ENCODE assay signal across 7 cellular contexts in the genomic region with DNA sequence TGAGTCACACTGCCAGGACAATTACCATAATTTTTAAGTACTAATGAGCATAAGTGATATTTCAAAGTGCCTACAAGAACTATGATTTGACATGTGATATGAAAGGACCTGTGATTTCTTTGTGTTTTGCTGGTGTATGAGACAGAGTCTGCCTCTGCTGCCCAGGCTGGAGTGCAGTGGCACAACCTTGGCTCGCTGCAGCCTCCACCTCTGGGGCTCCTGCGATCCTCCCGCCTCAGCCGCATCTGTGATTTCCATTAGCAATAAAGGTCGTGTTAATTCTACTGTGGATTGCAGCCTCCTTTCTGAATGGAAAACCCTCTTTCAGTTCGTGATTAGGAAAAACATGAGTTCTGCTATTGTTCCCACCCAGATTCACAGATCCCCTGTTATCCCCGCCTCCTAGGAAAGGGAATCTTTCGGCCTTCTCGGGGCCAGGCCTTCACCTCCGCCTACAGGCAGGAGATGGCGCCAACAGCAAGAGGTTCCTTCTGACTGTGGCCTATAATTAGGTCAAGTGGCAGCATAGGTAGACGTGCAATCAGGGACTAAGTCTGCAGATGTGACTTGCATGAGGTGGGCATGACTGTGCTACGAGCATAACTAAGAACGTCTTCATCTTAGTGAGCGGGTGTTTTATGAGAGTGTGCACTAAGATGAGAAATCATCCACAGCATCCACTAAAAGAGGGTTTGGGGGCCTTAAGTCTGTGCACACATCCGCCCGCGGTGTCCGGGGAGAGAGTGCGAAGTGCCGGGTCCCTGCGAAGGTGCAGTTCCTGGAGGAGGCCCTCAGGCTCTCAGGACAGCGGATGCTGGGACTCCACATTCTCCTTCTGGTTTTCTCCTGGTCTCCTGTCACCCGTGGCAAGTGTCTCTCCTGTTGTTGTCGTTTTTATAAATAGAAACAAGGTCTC. TPM values are rescaled to one million over a fixed set of nuclear protein-coding genes. Genes with fewer than 3 reads are reported as not detected.
DNase-seq lines count a peak whose midpoint lies in the region; ATAC-seq and TF ChIP-seq lines count a peak whose summit lies in the region.

No MANE protein-coding gene starts in this region.

- no CpG with 5 or more reads among the region's 25 CpGs for WGBS in mesendoderm (ENCODE audit: extremely low coverage, insufficient coverage, low lambda C conversion rate)

- H3K4me2 ChIP-seq in SU-DHL-6 (ENCODE audit: low read depth, low read length, poor library complexity, severe bottlenecking), result no peak overlapping the region
- no peak overlapping the region for H3K4me2 ChIP-seq in mesendoderm (ENCODE audit: low read length)

- ATAC-seq in GM18867 (IDR thresholded peaks at IDR 0.05; ENCODE audit: unreplicated experiment), result peak; percentile 54
- peak; percentile 67 for ATAC-seq in HG03039 (IDR thresholded peaks at IDR 0.05; ENCODE audit: unreplicated experiment)

- H3K4ac ChIP-seq in mesendoderm (ENCODE audit: low read depth, low read length), result no peak overlapping the region

- H2BK120ac ChIP-seq in mesendoderm (ENCODE audit: low read depth, low read length), result no peak overlapping the region

- H4K8ac ChIP-seq in mesendoderm (ENCODE audit: low read depth, low read length), result no peak overlapping the region

- no peak overlapping the region for H3K9ac ChIP-seq in SU-DHL-6 (ENCODE audit: low read length)
- no peak overlapping the region for H3K9ac ChIP-seq in mesendoderm (ENCODE audit: low read length)

- no peak overlapping the region for H4K5ac ChIP-seq in mesendoderm (ENCODE audit: low read length)

- H3K79me2 ChIP-seq in SU-DHL-6 (ENCODE audit: insufficient read depth, low read length), result no peaks in the 10 kb centered on the region
- no peaks in the 10 kb centered on the region for H3K79me2 ChIP-seq in mesendoderm (ENCODE audit: control insufficient read depth, insufficient read depth, low read length)

- no peaks in the 10 kb centered on the region for H3K9me3 ChIP-seq in SU-DHL-6 (ENCODE audit: insufficient read depth, low read length)

- no peak overlapping the region for H3K4me3 ChIP-seq in SU-DHL-6 (ENCODE audit: insufficient read depth, low read length, poor library complexity, severe bottlenecking)
- H3K4me3 ChIP-seq in mesendoderm (ENCODE audit: low read length), result no peak overlapping the region

- H3K56ac ChIP-seq in mesendoderm (ENCODE audit: low read length), result no peak overlapping the region

- H2AK5ac ChIP-seq in mesendoderm (ENCODE audit: low read length), result no peak overlapping the region

- no peak overlapping the region for H2BK15ac ChIP-seq in mesendoderm (replicated peaks; ENCODE audit: low read depth)

- H3K27me3 ChIP-seq in SU-DHL-6 (ENCODE audit: low read length) (no peaks in the 10 kb centered on the region), mesendoderm (ENCODE audit: insufficient read depth, low read length, poor library complexity) (no peaks in the 10 kb centered on the region)

- H3K79me1 ChIP-seq in mesendoderm (ENCODE audit: low read length), result no peaks in the 10 kb centered on the region

- peaks cover 24% of the 10 kb centered on the region for H3F3A ChIP-seq in SU-DHL-6 (ENCODE audit: insufficient read depth)

- no peaks in the 10 kb centered on the region for H3K4me1 ChIP-seq in mesendoderm (ENCODE audit: control insufficient read depth, low read depth, low read length)

- no peak overlapping the region for H3K23ac ChIP-seq in mesendoderm (ENCODE audit: low read length)

- no peak overlapping the region for H2AFZ ChIP-seq in SU-DHL-6 (ENCODE audit: low read depth, low read length, severe bottlenecking)

- no peak overlapping the region for H2BK5ac ChIP-seq in mesendoderm (ENCODE audit: low read length)

- H3K36me3 ChIP-seq in SU-DHL-6 (ENCODE audit: low read length), result no peaks in the 10 kb centered on the region
- no peaks in the 10 kb centered on the region for H3K36me3 ChIP-seq in mesendoderm (ENCODE audit: control insufficient read depth, insufficient read depth, low read length)

- peak; percentile 69 for TF ChIP-seq CTCF in SU-DHL-6 (IDR thresholded peaks at IDR 0.05; ENCODE audit: insufficient read depth, low read length, poor library complexity, severe bottlenecking)

- peak; percentile 79 for DNase-seq in cerebellum (ENCODE audit: low spot score)
- peak; percentile 91 for DNase-seq in mesendoderm
- no peak for DNase-seq in MV-4-11 (lab: John Stamatoyannopoulos, UW)
- no peak for DNase-seq in hepatic stellate cell (ENCODE audit: low spot score)

- no peak overlapping the region for H3K18ac ChIP-seq in mesendoderm (ENCODE audit: low read length)

- no peaks in the 10 kb centered on the region for H4K20me1 ChIP-seq in SU-DHL-6 (ENCODE audit: low read depth, low read length)

- H3K27ac ChIP-seq in SU-DHL-6 (ENCODE audit: low read depth, low read length) (no peak overlapping the region), mesendoderm (ENCODE audit: low read depth, low read length) (no peak overlapping the region)

- H3K9me2 ChIP-seq in SU-DHL-6 (replicated peaks; ENCODE audit: insufficient read depth, low read length), result no peaks in the 10 kb centered on the region

RNA-seq across cellular contexts. Expression of gene TRIM7, which starts 23.1 kb away (rescaled TPM):
- 3.0 TPM for total RNA-seq in cerebellum
- 0.04 TPM for polyA plus RNA-seq in mesendoderm (2013, experiment 1 of 2)
- 0.06 TPM for polyA plus RNA-seq in mesendoderm (2013, experiment 2 of 2)

RNA-seq across cellular contexts. Expression of gene OR2V2, which starts 34.5 kb away (rescaled TPM):
- total RNA-seq in cerebellum, result not detected
- polyA plus RNA-seq in mesendoderm (2013, experiment 1 of 2), result not detected
- polyA plus RNA-seq in mesendoderm (2013, experiment 2 of 2), result not detected

RNA-seq across cellular contexts. Expression of gene TRIM41, which starts 41.2 kb away (rescaled TPM):
- 13.5 TPM for total RNA-seq in cerebellum
- 15.1 TPM for polyA plus RNA-seq in mesendoderm (2013, experiment 1 of 2)
- 14.4 TPM for polyA plus RNA-seq in mesendoderm (2013, experiment 2 of 2)

RNA-seq across cellular contexts. Expression of gene OR2V1, which starts 50.9 kb away (rescaled TPM):
- not detected for total RNA-seq in cerebellum
- polyA plus RNA-seq in mesendoderm (2013, experiment 1 of 2), result not detected
- not detected for polyA plus RNA-seq in mesendoderm (2013, experiment 2 of 2)

Comparison
In these comparisons a context has a peak if more than half of its experiments do, and no peak if none do; other contexts are left out.
1. DNase-seq: peak in cerebellum (single experiment) and mesendoderm (single experiment); none in MV-4-11 (single experiment) and hepatic stellate cell (single experiment).